ENCODE assay signal across 20 cellular contexts in the genomic region with DNA sequence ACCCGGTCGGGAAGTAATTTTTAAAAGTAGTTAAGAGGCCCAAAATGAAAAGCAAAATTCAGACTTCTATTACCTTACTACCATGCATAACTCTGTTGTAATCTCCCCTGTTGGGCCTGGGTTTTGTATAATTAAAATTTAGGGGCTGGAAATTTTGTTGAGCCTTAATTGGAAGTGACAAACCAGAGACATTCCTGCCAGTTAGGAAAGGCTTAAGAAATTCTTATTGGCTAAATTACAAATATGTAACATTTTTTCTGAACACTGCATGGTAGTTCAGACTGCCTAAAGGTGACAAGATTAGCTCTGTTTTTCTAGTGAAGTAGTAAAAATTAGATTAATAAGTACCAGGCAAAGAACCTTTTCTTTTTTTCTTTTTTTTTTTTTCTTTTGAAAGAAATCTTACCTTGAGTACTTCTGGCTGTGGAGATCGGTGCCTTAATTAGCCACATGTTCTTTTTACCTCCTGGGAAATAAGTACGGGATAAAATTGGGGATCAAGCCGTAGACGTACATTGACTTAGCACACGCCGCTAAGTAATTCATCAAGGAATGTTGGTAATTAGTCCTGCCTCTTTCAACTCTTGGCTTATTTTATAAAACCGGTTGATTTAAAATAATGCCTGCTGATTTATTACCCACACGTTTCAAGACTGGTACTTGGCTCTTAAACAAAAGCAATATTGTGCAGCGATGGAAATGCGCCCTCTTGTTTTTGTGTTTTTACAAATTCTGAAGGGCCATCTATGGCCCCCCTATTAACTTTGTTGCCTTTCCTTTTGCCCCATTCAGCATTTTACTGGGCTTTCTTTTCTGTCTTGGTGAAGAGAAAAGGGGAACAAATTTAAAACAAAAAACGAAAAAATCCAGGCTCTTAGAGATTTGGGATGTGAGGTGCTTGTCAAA.
DNase-seq lines count a peak whose midpoint lies in the region; ATAC-seq and TF ChIP-seq lines count a peak whose summit lies in the region.
"Had no signal": no experiment of that assay in that cellular context is flagged by ENCODE, and none has a peak within 500 bp of the region (broad histone marks: within the 10 kb centered on the region; RNA-seq: fewer than 3 reads in every experiment).

No MANE protein-coding gene starts in this region.

- ATAC-seq in GM21786 (IDR thresholded peaks at IDR 0.05; ENCODE audit: unreplicated experiment) (no peak), GM21381 (IDR thresholded peaks at IDR 0.05; ENCODE audit: unreplicated experiment) (no peak)
- ATAC-seq: activated CD8-positive, alpha-beta T cell treated with anti-CD3 and anti-CD28 coated beads, Interleukin-2, amount 10 ng/mL, durations not matched to agents 7 days and 5 days; left cardiac atrium; stimulated activated naive CD8-positive, alpha-beta T cell treated with anti-CD3 and anti-CD28 coated beads, Interleukin-15, Interleukin-2, amounts not matched to agents 100 U/mL and 50 U/mL, for 24 hours; T-helper 17 cell had no signal

- DNase-seq in NCI-H2171 treated with DMSO at 0.1 percent for 48 hours (lab: John Stamatoyannopoulos, UW) = peak; percentile 17
- DNase-seq in NCI-H2171 (lab: John Stamatoyannopoulos, UW) = no peak
- peak; percentile 26 for DNase-seq in fibroblast of gingiva (ENCODE audit: low read depth)
- DNase-seq in tibial artery = no peak
- no peak for DNase-seq in NCI-H748 treated with DMSO at 0.1 percent for 48 hours (lab: John Stamatoyannopoulos, UW)
- DNase-seq: 8988T; activated CD8-positive, alpha-beta T cell treated with anti-CD3 and anti-CD28 coated beads, Interleukin-2, amount 10 ng/mL, durations not matched to agents 7 days and 5 days; left cardiac atrium; NCI-H1048; NCI-H1694 treated with DMSO at 0.1 percent for 48 hours; psoas muscle; stimulated activated naive CD8-positive, alpha-beta T cell treated with anti-CD3 and anti-CD28 coated beads, Interleukin-15, Interleukin-2, amounts not matched to agents 100 U/mL and 50 U/mL, for 24 hours; T-helper 17 cell had no signal

- H3K27ac ChIP-seq in tibial artery = peak overlapping the region in 1 of 2 donors; percentile 36
- H3K27ac ChIP-seq: neutrophil, psoas muscle, SJSA1 had no signal

- peaks cover 0 to 33% (median 7%) of the 10 kb centered on the region in 4 donors for H3K4me1 ChIP-seq in tibial artery

- H3K27ac Mint-ChIP-seq in nephron = peak overlapping the region in 2 of 3 experiments; percentile 26 to 78
- H3K27ac Mint-ChIP-seq: activated CD8-positive, alpha-beta T cell treated with anti-CD3 and anti-CD28 coated beads, Interleukin-2, amount 10 ng/mL, durations not matched to agents 7 days and 5 days; activated naive CD8-positive, alpha-beta T cell; T-helper 17 cell had no signal

- intact Hi-C loops in tibial artery (cut with DNase I; ENCODE audit: low total_unique reads) = no loop called here

- H3K4me1 Mint-ChIP-seq in nephron = no peaks in the 10 kb centered on the region
- H3K4me1 Mint-ChIP-seq: T-helper 17 cell had no signal

- no peaks in the 10 kb centered on the region for H3K9me3 ChIP-seq in tibial artery
- H3K9me3 ChIP-seq: neutrophil, psoas muscle, SJSA1, tibial nerve had no signal

- peak overlapping the region; percentile 12 to 24 for H3K4me3 ChIP-seq in tibial artery
- H3K4me3 ChIP-seq: psoas muscle, SJSA1 had no signal

- H3K9me3 Mint-ChIP-seq in nephron = no peaks in the 10 kb centered on the region

- H3K36me3 ChIP-seq in tibial artery = peaks cover 0 to 4% (median 0%) of the 10 kb centered on the region in 3 donors
- H3K36me3 ChIP-seq: neutrophil, tibial nerve had no signal

- H3K36me3 Mint-ChIP-seq in nephron (ENCODE audit: low read depth) = no peaks in the 10 kb centered on the region
- H3K36me3 Mint-ChIP-seq: activated naive CD8-positive, alpha-beta T cell had no signal

- H3K4me3 Mint-ChIP-seq in nephron = peak overlapping the region in 1 of 3 experiments; percentile 23
- H3K4me3 Mint-ChIP-seq: activated CD8-positive, alpha-beta T cell treated with anti-CD3 and anti-CD28 coated beads, Interleukin-2, amount 10 ng/mL, durations not matched to agents 7 days and 5 days; activated naive CD8-positive, alpha-beta T cell; T-helper 17 cell had no signal

- H3K27me3 Mint-ChIP-seq in nephron (ENCODE audit: low read depth) = no peaks in the 10 kb centered on the region
- H3K27me3 Mint-ChIP-seq: T-helper 17 cell had no signal

- TF ChIP-seq CTCF in nephron (IDR thresholded peaks at IDR 0.05; ENCODE audit: unreplicated experiment in 3 of 3) = no peak
- no peak for TF ChIP-seq CTCF in tibial artery (IDR thresholded peaks at IDR 0.05)

- H3K27me3 ChIP-seq in tibial artery = no peaks in the 10 kb centered on the region
- H3K27me3 ChIP-seq: neutrophil, SJSA1, tibial nerve had no signal

Comparison
In these comparisons a context has a peak if more than half of its experiments do, and no peak if none do; other contexts are left out.
1. DNase-seq: peak in NCI-H2171 treated with DMSO at 0.1 percent for 48 hours (single experiment) and fibroblast of gingiva (single experiment); none in NCI-H2171 (single experiment), tibial artery (0 of 2) and NCI-H748 treated with DMSO at 0.1 percent for 48 hours (single experiment).